Comparison of ENCODE assay signal across 10 cellular contexts in the genomic region with DNA sequence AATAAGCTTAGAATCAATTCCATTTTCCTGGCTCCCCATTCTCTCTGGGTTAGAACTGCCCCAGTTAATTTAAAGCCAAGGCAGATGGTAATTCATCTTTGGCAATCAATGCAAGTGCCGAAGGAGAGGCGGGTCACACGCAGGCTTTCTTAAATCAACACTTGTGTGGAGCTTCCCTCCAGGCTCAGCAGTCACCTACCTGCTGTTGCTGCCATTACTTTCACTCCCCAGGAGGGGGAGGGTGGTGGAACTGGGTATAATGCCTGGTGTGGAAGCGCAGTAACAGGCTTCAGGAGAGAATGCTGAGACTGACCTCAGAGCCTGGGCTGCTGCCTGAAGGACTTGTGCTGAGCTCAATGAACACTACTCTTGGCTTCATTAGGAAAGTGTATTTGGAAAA. TPM values are rescaled to one million over a fixed set of nuclear protein-coding genes. Genes with fewer than 3 reads are reported as not detected.
A peak's percentile ranks its signal among the peaks of the same experiment; 100 is the strongest.
DNase-seq lines count a peak whose midpoint lies in the region; ATAC-seq and TF ChIP-seq lines count a peak whose summit lies in the region.
"Had no signal": no experiment of that assay in that cellular context is flagged by ENCODE, and none has a peak within 500 bp of the region (broad histone marks: within the 10 kb centered on the region; RNA-seq: fewer than 3 reads in every experiment).

No MANE protein-coding gene starts in this region.

- H3K4me3 ChIP-seq in BE2C (ENCODE audit: low read depth, low read length): no peak overlapping the region
- H3K4me3 ChIP-seq in vagina: no peak overlapping the region
- H3K4me3 ChIP-seq: skin epidermis had no signal

- H3K27ac ChIP-seq in vagina: no peak overlapping the region
- H3K27ac ChIP-seq: skin epidermis had no signal

- H3K27me3 ChIP-seq in BE2C (no peaks in the 10 kb centered on the region), vagina (no peaks in the 10 kb centered on the region)

- TF ChIP-seq POLR2A in vagina (IDR thresholded peaks at IDR 0.05): no peak

- H3K36me3 ChIP-seq in BE2C (no peaks in the 10 kb centered on the region), vagina (no peaks in the 10 kb centered on the region)

- DNase-seq in BE2C: peak; percentile 6
- peak; percentile 28 for DNase-seq in SHP77 treated with DMSO at 0.1 percent for 48 hours (lab: John Stamatoyannopoulos, UW)
- peak; percentile 49 for DNase-seq in iPS DF 4.7 (ENCODE audit: extremely low read depth, low spot score)
- no peak for DNase-seq in NCI-H2107 (lab: John Stamatoyannopoulos, UW)
- no peak for DNase-seq in COLO829 (ENCODE audit: low spot score)
- no peak for DNase-seq in vagina (ENCODE audit: extremely low spot score in 2 of 2)
- DNase-seq: NCI-H1694 had no signal

- no peaks in the 10 kb centered on the region for H3K9me3 ChIP-seq in BE2C
- H3K9me3 ChIP-seq in vagina: no peaks in the 10 kb centered on the region

- no peaks in the 10 kb centered on the region for H3K4me1 ChIP-seq in BE2C
- no peaks in the 10 kb centered on the region for H3K4me1 ChIP-seq in vagina

- ATAC-seq in HG02642 (IDR thresholded peaks at IDR 0.05; ENCODE audit: poor library complexity, unreplicated experiment) (peak; percentile 61), HG03025 (IDR thresholded peaks at IDR 0.05; ENCODE audit: low FRiP score, unreplicated experiment) (no peak)

- TF ChIP-seq CTCF in BE2C (IDR thresholded peaks at IDR 0.05; ENCODE audit: low read depth, low read length) (peak; percentile 18; the same call in 1 of the 2 replicates), vagina (IDR thresholded peaks at IDR 0.05) (no peak)

- intact Hi-C loops in vagina (cut with DNase I): no loop called here

RNA-seq across cellular contexts. Expression of a gene that starts 19.2 kb away (rescaled TPM):
- not detected for polyA plus RNA-seq in BE2C (2012; ENCODE audit: insufficient read depth, insufficient read length, low read depth)
- total RNA-seq in vagina: not detected

Comparison
In these comparisons a context has a peak if more than half of its experiments do, and no peak if none do; other contexts are left out.
1. DNase-seq: peak in BE2C (single experiment), SHP77 treated with DMSO at 0.1 percent for 48 hours (single experiment) and iPS DF 4.7 (single experiment); none in NCI-H2107 (single experiment), COLO829 (single experiment) and vagina (0 of 2).